ENCODE assay signal across 25 cellular contexts in genomic region chr1:110515041-110515440, GRCh38. TPM values are rescaled to one million over a fixed set of nuclear protein-coding genes. Genes with fewer than 3 reads are reported as not detected.
DNase-seq lines count a peak whose midpoint lies in the region; ATAC-seq and FAIRE-seq lines count a peak whose summit lies in the region.
"Had no signal": no experiment of that assay in that cellular context is flagged by ENCODE, and none has a peak within 500 bp of the region (broad histone marks: within the 10 kb centered on the region; RNA-seq: fewer than 3 reads in every experiment).

No MANE protein-coding gene starts in this region.

- no peaks in the 10 kb centered on the region for H4K20me1 ChIP-seq in Karpas-422 (ENCODE audit: insufficient read depth, low read depth, low read length)

- H3K27ac ChIP-seq in small intestine (ENCODE audit: low read depth in 1 of 2, low read length in 1 of 2) (no peak overlapping the region), Karpas-422 (ENCODE audit: low read length) (no peak overlapping the region)
- H3K27ac ChIP-seq: 22Rv1, A549, C4-2B, GM23248, HL-60 had no signal

- no peaks in the 10 kb centered on the region for H3K36me3 ChIP-seq in small intestine (ENCODE audit: control insufficient read depth in 2 of 2, insufficient read depth in 2 of 2, low read length in 2 of 2)
- no peaks in the 10 kb centered on the region for H3K36me3 ChIP-seq in Karpas-422 (ENCODE audit: insufficient read depth, low read length)

- H3K4me3 Mint-ChIP-seq in activated CD4-positive, alpha-beta T cell treated with anti-CD3 and anti-CD28 coated beads for 36 hours: no peak overlapping the region
- H3K4me3 Mint-ChIP-seq in dendritic cell treated with granulocyte-macrophage colony-stimulating factor and Interleukin-4, amounts not matched to agents 40 ng/mL and 50 ng/mL, for 4 days: no peak overlapping the region
- H3K4me3 Mint-ChIP-seq: CD4-positive, alpha-beta memory T cell; HFFc6 had no signal

- H3K4me1 ChIP-seq in small intestine (ENCODE audit: control insufficient read depth in 2 of 2, insufficient read depth in 1 of 2, low read depth in 1 of 2, low read length in 1 of 2) (no peaks in the 10 kb centered on the region), Karpas-422 (ENCODE audit: low read length) (no peaks in the 10 kb centered on the region)
- H3K4me1 ChIP-seq: A549 had no signal

- DNase-seq in activated CD4-positive, alpha-beta T cell treated with anti-CD3 and anti-CD28 coated beads for 36 hours: no peak
- no peak for DNase-seq in activated CD4-positive, alpha-beta T cell treated with anti-CD3 and anti-CD28 coated beads, Interleukin-2, amount 50 U/mL, for 4 hours
- peak; percentile 49 for DNase-seq in LoVo (ENCODE audit: low spot score)
- DNase-seq in small intestine: peak; percentile 29
- DNase-seq in Karpas-422: no peak
- DNase-seq in DMS153 treated with DMSO at 0.1 percent for 48 hours (lab: John Stamatoyannopoulos, UW; ENCODE audit: unreplicated experiment): no peak
- DNase-seq in HuH-7 (ENCODE audit: low spot score): no peak
- DNase-seq: AML-193; CD4-positive, alpha-beta memory T cell; DMS153; DMS79 treated with DMSO at 0.1 percent for 48 hours; GM23248; HCEC 1CT; HFFc6; IMR-90 had no signal

- H3K79me2 ChIP-seq in Karpas-422 (ENCODE audit: low read length): no peaks in the 10 kb centered on the region

- no peak overlapping the region for H3K27ac Mint-ChIP-seq in activated CD4-positive, alpha-beta T cell treated with anti-CD3 and anti-CD28 coated beads for 36 hours
- peak overlapping the region; percentile 54 for H3K27ac Mint-ChIP-seq in dendritic cell treated with granulocyte-macrophage colony-stimulating factor and Interleukin-4, amounts not matched to agents 40 ng/mL and 50 ng/mL, for 4 days
- H3K27ac Mint-ChIP-seq: CD4-positive, alpha-beta memory T cell; HFFc6 had no signal

- POLR2A ChIA-PET in activated CD4-positive, alpha-beta T cell treated with anti-CD3 and anti-CD28 coated beads for 36 hours (lab: Charles Lee): interaction anchor here (0.6 kb wide), 1 partner anchor 151 kb away, joined by 3 read pairs; no protein-coding TSS in a partner anchor

- ATAC-seq in activated CD4-positive, alpha-beta T cell treated with anti-CD3 and anti-CD28 coated beads for 36 hours: peak; percentile 23
- ATAC-seq: A549, GM12878 had no signal

- no peaks in the 10 kb centered on the region for H3K4me1 Mint-ChIP-seq in activated CD4-positive, alpha-beta T cell treated with anti-CD3 and anti-CD28 coated beads for 36 hours
- H3K4me1 Mint-ChIP-seq in dendritic cell treated with granulocyte-macrophage colony-stimulating factor and Interleukin-4, amounts not matched to agents 40 ng/mL and 50 ng/mL, for 4 days (ENCODE audit: low read depth): peaks cover 54% of the 10 kb centered on the region
- H3K4me1 Mint-ChIP-seq: CD4-positive, alpha-beta memory T cell had no signal

- H3K27me3 Mint-ChIP-seq in activated CD4-positive, alpha-beta T cell treated with anti-CD3 and anti-CD28 coated beads for 36 hours: peaks cover 5% of the 10 kb centered on the region
- peaks cover 6% of the 10 kb centered on the region for H3K27me3 Mint-ChIP-seq in dendritic cell treated with granulocyte-macrophage colony-stimulating factor and Interleukin-4, amounts not matched to agents 40 ng/mL and 50 ng/mL, for 4 days

- H3K27me3 ChIP-seq in small intestine (ENCODE audit: control insufficient read depth in 2 of 2, insufficient read depth in 2 of 2, low read length in 2 of 2): no peaks in the 10 kb centered on the region
- no peaks in the 10 kb centered on the region for H3K27me3 ChIP-seq in Karpas-422 (ENCODE audit: low read length)

- no peak overlapping the region for H3K9ac ChIP-seq in Karpas-422 (ENCODE audit: low read length)
- H3K9ac ChIP-seq: GM23248 had no signal

- no peaks in the 10 kb centered on the region for H3K9me2 ChIP-seq in Karpas-422 (replicated peaks; ENCODE audit: insufficient read depth, low read length)

- no peak overlapping the region for H2AFZ ChIP-seq in Karpas-422 (ENCODE audit: low read length)
- H2AFZ ChIP-seq: GM23248 had no signal

- no peak overlapping the region for H3K4me2 ChIP-seq in Karpas-422 (ENCODE audit: low read depth, low read length, poor library complexity, severe bottlenecking)
- H3K4me2 ChIP-seq: A549 had no signal

- CTCF ChIA-PET in activated CD4-positive, alpha-beta T cell treated with anti-CD3 and anti-CD28 coated beads for 36 hours (lab: Charles Lee): interaction anchor here (0.6 to 3.2 kb wide), 4 partner anchors 9 to 99 kb away, joined by 3 to 17 read pairs (median 6); no protein-coding TSS in a partner anchor

- intact Hi-C loops in activated CD4-positive, alpha-beta T cell treated with anti-CD3 and anti-CD28 coated beads for 36 hours (cut with DNase I, micrococcal nuclease): no loop called here
- intact Hi-C loops in dendritic cell treated with granulocyte-macrophage colony-stimulating factor and Interleukin-4, amounts not matched to agents 40 ng/mL and 50 ng/mL, for 4 days (cut with micrococcal nuclease): no loop called here

- FAIRE-seq in small intestine (lab: Jason Lieb, UNC): no peak
- FAIRE-seq: A549, GM12878, GM19239, H54 had no signal

- no peaks in the 10 kb centered on the region for H3K36me3 Mint-ChIP-seq in activated CD4-positive, alpha-beta T cell treated with anti-CD3 and anti-CD28 coated beads for 36 hours (ENCODE audit: low read depth)
- H3K36me3 Mint-ChIP-seq in dendritic cell treated with granulocyte-macrophage colony-stimulating factor and Interleukin-4, amounts not matched to agents 40 ng/mL and 50 ng/mL, for 4 days (ENCODE audit: low read depth): no peaks in the 10 kb centered on the region
- H3K36me3 Mint-ChIP-seq: CD4-positive, alpha-beta memory T cell had no signal

- no peaks in the 10 kb centered on the region for H3K9me3 Mint-ChIP-seq in activated CD4-positive, alpha-beta T cell treated with anti-CD3 and anti-CD28 coated beads for 36 hours (ENCODE audit: low read depth)
- H3K9me3 Mint-ChIP-seq in dendritic cell treated with granulocyte-macrophage colony-stimulating factor and Interleukin-4, amounts not matched to agents 40 ng/mL and 50 ng/mL, for 4 days: peaks cover 10% of the 10 kb centered on the region
- H3K9me3 Mint-ChIP-seq: CD4-positive, alpha-beta memory T cell had no signal

- H3K9me3 ChIP-seq in small intestine (ENCODE audit: control insufficient read depth, low read depth) (no peaks in the 10 kb centered on the region), Karpas-422 (ENCODE audit: low read length) (no peaks in the 10 kb centered on the region)

- no peak overlapping the region for H3K4me3 ChIP-seq in small intestine (ENCODE audit: low read depth in 1 of 2, low read length in 2 of 2)
- no peak overlapping the region for H3K4me3 ChIP-seq in Karpas-422 (ENCODE audit: low read length)
- H3K4me3 ChIP-seq: A549, GM12878, GM23248 had no signal

RNA-seq across cellular contexts. Expression of gene KCNA10, which starts 3.9 kb away (rescaled TPM):
- not detected for total RNA-seq in activated CD4-positive, alpha-beta T cell treated with anti-CD3 and anti-CD28 coated beads for 36 hours
- not detected for polyA plus RNA-seq in small intestine
- total RNA-seq in Karpas-422 (2014; rRNA removed; shearing (Covaris generic); ENCODE audit: low replicate concordance): not detected in 2 replicates
- total RNA-seq: CD4-positive, alpha-beta memory T cell; GM12878; GM23248; HFFc6; HT1080; IMR-90 had no signal
- polyA plus RNA-seq: A549; BJ; CD4-positive, alpha-beta memory T cell; GM12878; GM23248; IMR-90 had no signal

Comparison
In these comparisons a context has a peak if more than half of its experiments do, and no peak if none do; other contexts are left out.
1. DNase-seq: peak in LoVo (single experiment) and small intestine (single experiment); none in activated CD4-positive, alpha-beta T cell treated with anti-CD3 and anti-CD28 coated beads for 36 hours (single experiment), activated CD4-positive, alpha-beta T cell treated with anti-CD3 and anti-CD28 coated beads, Interleukin-2, amount 50 U/mL, for 4 hours (0 of 2), Karpas-422 (single experiment), DMS153 treated with DMSO at 0.1 percent for 48 hours (single experiment) and HuH-7 (single experiment).